ENCODE assay signal across 8 cellular contexts in the genomic region with DNA sequence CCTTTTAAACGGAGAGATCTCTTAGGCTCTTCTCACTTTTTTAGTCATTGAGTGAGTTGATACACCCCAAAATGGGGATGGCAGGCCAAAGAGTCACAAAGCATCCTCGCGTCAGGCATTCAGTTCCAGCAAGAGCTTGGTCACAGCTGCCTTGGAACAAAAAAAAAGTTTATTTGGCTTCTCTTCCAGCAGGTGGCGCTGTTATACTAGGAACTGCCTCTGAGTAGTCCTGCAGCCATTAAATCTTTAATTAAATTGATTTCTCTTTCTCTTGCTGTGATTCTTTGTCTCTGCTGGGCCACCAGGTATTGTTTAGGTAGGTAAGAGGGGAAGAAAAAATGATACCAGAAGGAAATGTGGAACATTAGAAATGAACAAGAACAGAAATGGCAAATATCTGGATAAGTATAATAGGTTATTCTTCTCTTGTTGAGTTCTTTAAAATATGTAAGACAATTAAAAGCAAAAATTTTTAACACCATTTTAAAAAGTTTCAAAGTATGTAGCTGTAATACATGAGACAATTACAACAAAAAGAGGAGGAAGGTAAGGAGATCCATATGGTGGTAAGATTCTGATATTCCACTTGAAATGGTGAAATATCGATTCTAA.
DNase-seq lines count a peak whose midpoint lies in the region; ATAC-seq and TF ChIP-seq lines count a peak whose summit lies in the region.

No MANE protein-coding gene starts in this region.

- peak; percentile 70 for TF ChIP-seq CTCF in GM10266 (IDR thresholded peaks at IDR 0.05; ENCODE audit: control insufficient read depth, insufficient read depth, low read depth, missing control alignments)

- DNase-seq in GM10266 (ENCODE audit: extremely low spot score) (peak; percentile 62), NCI-H446 (lab: John Stamatoyannopoulos, UW) (peak; percentile 16 to 77), medulla oblongata (ENCODE audit: extremely low spot score) (peak; percentile 84)
- DNase-seq in activated CD4-positive, alpha-beta T cell treated with anti-CD3 and anti-CD28 coated beads for 48 hours = peak; percentile 61
- DNase-seq in effector CD4-positive, alpha-beta T cell = peak; percentile 41
- DNase-seq in stimulated activated CD8-positive, alpha-beta memory T cell treated with anti-CD3 and anti-CD28 coated beads, Interleukin-7, amount 100 ng/mL, for 4 hours (ENCODE audit: low read depth in 2 of 2) = peak; percentile 3 to 26

- ATAC-seq in HG03103 (IDR thresholded peaks at IDR 0.05; ENCODE audit: low read depth, unreplicated experiment) (peak; percentile 56), GM21786 (IDR thresholded peaks at IDR 0.05; ENCODE audit: unreplicated experiment) (no peak)

Comparison
In these comparisons a context has a peak if more than half of its experiments do, and no peak if none do; other contexts are left out.
1. DNase-seq: peak in every context shown above with its lines; median percentile 84 in medulla oblongata; 62 in GM10266; 61 in activated CD4-positive, alpha-beta T cell treated with anti-CD3 and anti-CD28 coated beads for 48 hours; 46 in NCI-H446; 41 in effector CD4-positive, alpha-beta T cell; 14 in stimulated activated CD8-positive, alpha-beta memory T cell treated with anti-CD3 and anti-CD28 coated beads, Interleukin-7, amount 100 ng/mL, for 4 hours.